Comparison of ENCODE assay signal across 26 cellular contexts in genomic region chr16:31414706-31415105, GRCh38. TPM values are rescaled to one million over a fixed set of nuclear protein-coding genes. Genes with fewer than 3 reads are reported as not detected.
A peak's percentile ranks its signal among the peaks of the same experiment; 100 is the strongest.
DNase-seq lines count a peak whose midpoint lies in the region; ATAC-seq and TF ChIP-seq lines count a peak whose summit lies in the region.
"Had no signal": no experiment of that assay in that cellular context is flagged by ENCODE, and none has a peak within 500 bp of the region (broad histone marks: within the 10 kb centered on the region; RNA-seq: fewer than 3 reads in every experiment).

No MANE protein-coding gene starts in this region.

- peaks cover 6% of the 10 kb centered on the region for H3K9me3 Mint-ChIP-seq in activated CD4-positive, alpha-beta memory T cell treated with anti-CD3 and anti-CD28 coated beads, Interleukin-2, amount 10 ng/mL, durations not matched to agents 7 days and 5 days
- no peaks in the 10 kb centered on the region for H3K9me3 Mint-ChIP-seq in activated CD4-positive, alpha-beta memory T cell treated with anti-CD3 and anti-CD28 coated beads for 36 hours
- H3K9me3 Mint-ChIP-seq in activated CD8-positive, alpha-beta T cell treated with anti-CD3 and anti-CD28 coated beads for 36 hours: no peaks in the 10 kb centered on the region
- peaks cover 0 to 2% (median 0%) of the 10 kb centered on the region in 6 donors for H3K9me3 Mint-ChIP-seq in immature natural killer cell

- TF ChIP-seq POLR2A in transverse colon (IDR thresholded peaks at IDR 0.05): no peak

- peaks cover 34% of the 10 kb centered on the region for H3K4me1 Mint-ChIP-seq in activated CD4-positive, alpha-beta memory T cell treated with anti-CD3 and anti-CD28 coated beads, Interleukin-2, amount 10 ng/mL, durations not matched to agents 7 days and 5 days
- H3K4me1 Mint-ChIP-seq in activated CD4-positive, alpha-beta memory T cell treated with anti-CD3 and anti-CD28 coated beads for 36 hours (ENCODE audit: low read depth): no peaks in the 10 kb centered on the region
- peaks cover 9% of the 10 kb centered on the region for H3K4me1 Mint-ChIP-seq in activated CD8-positive, alpha-beta T cell treated with anti-CD3 and anti-CD28 coated beads for 36 hours (ENCODE audit: low read depth)
- H3K4me1 Mint-ChIP-seq in immature natural killer cell: peaks cover 58 to 59% of the 10 kb centered on the region in 2 donors

- peak overlapping the region; percentile 37 for H3K27ac Mint-ChIP-seq in activated CD4-positive, alpha-beta memory T cell treated with anti-CD3 and anti-CD28 coated beads, Interleukin-2, amount 10 ng/mL, durations not matched to agents 7 days and 5 days
- H3K27ac Mint-ChIP-seq in activated CD4-positive, alpha-beta memory T cell treated with anti-CD3 and anti-CD28 coated beads for 36 hours: no peak overlapping the region
- no peak overlapping the region for H3K27ac Mint-ChIP-seq in activated CD8-positive, alpha-beta T cell treated with anti-CD3 and anti-CD28 coated beads for 36 hours
- peak overlapping the region; percentile 17 to 74 (median 48) for H3K27ac Mint-ChIP-seq in immature natural killer cell
- H3K27ac Mint-ChIP-seq: CD4-positive, alpha-beta memory T cell had no signal

- peak; percentile 62 for DNase-seq in activated CD4-positive, alpha-beta memory T cell treated with anti-CD3 and anti-CD28 coated beads, Interleukin-2, amount 10 ng/mL, durations not matched to agents 7 days and 5 days
- no peak for DNase-seq in activated CD4-positive, alpha-beta memory T cell treated with anti-CD3 and anti-CD28 coated beads for 36 hours
- DNase-seq in activated CD8-positive, alpha-beta T cell treated with anti-CD3 and anti-CD28 coated beads for 36 hours: peak; percentile 35
- peak; percentile 64 to 69 (median 67) for DNase-seq in immature natural killer cell
- peak; percentile 23 for DNase-seq in transverse colon
- no peak for DNase-seq in SW 1271 (lab: John Stamatoyannopoulos, UW)
- DNase-seq in stimulated activated CD4-positive, alpha-beta T cell treated with anti-CD3 and anti-CD28 coated beads, Interleukin-4, amount 100 ng/mL, for 1 hour: no peak
- DNase-seq: Calu3; CD4-positive, alpha-beta memory T cell; DMS153; IMR-90; NCI-H1105; NCI-H146; NCI-H2029; NCI-H2227 treated with DMSO at 0.1 percent for 48 hours; NCI-H510A; NCI-H748 treated with DMSO at 0.1 percent for 48 hours; NK-92 treated with Interleukin-12 subunit alpha and Interleukin-12 subunit beta, amount 100 ng/mL, for 24 hours; SIG-M5 had no signal

- no peak for TF ChIP-seq EP300 in transverse colon (IDR thresholded peaks at IDR 0.05; ENCODE audit: low read depth)

- no peaks in the 10 kb centered on the region for H3K36me3 ChIP-seq in transverse colon
- H3K36me3 ChIP-seq: BLaER1 treated with 17β-estradiol and CSF1 and Interleukin-3, amounts not matched to agents 10 nM and 100 nM had no signal

- H3K4me3 ChIP-seq in transverse colon: no peak overlapping the region
- H3K4me3 ChIP-seq: BLaER1 treated with 17β-estradiol and CSF1 and Interleukin-3, amounts not matched to agents 10 nM and 100 nM had no signal

- peaks cover 4% of the 10 kb centered on the region for H3K27me3 ChIP-seq in transverse colon
- H3K27me3 ChIP-seq: BLaER1 treated with 17β-estradiol and CSF1 and Interleukin-3, amounts not matched to agents 10 nM and 100 nM had no signal

- no peaks in the 10 kb centered on the region for H3K4me1 ChIP-seq in transverse colon

- 43 to 73% methylated on average over 2 to 4 of the region's 4 CpGs for WGBS in transverse colon (ENCODE audit: low coverage in 1 of 2), 2 donors

- POLR2A ChIA-PET in activated CD4-positive, alpha-beta memory T cell treated with anti-CD3 and anti-CD28 coated beads, Interleukin-2, amount 10 ng/mL, durations not matched to agents 7 days and 5 days (lab: Charles Lee): no interaction called here
- POLR2A ChIA-PET in activated CD4-positive, alpha-beta memory T cell treated with anti-CD3 and anti-CD28 coated beads for 36 hours (lab: Charles Lee): interaction anchor here (0.6 kb wide), 1 partner anchor 38 kb away, joined by 3 read pairs; no protein-coding TSS in a partner anchor
- POLR2A ChIA-PET in activated CD8-positive, alpha-beta T cell treated with anti-CD3 and anti-CD28 coated beads for 36 hours (lab: Charles Lee): interaction anchor here (0.8 kb wide), 1 partner anchor 25 kb away, joined by 3 read pairs; no protein-coding TSS in a partner anchor

- H3K4me3 Mint-ChIP-seq in activated CD4-positive, alpha-beta memory T cell treated with anti-CD3 and anti-CD28 coated beads, Interleukin-2, amount 10 ng/mL, durations not matched to agents 7 days and 5 days: no peak overlapping the region
- H3K4me3 Mint-ChIP-seq in activated CD4-positive, alpha-beta memory T cell treated with anti-CD3 and anti-CD28 coated beads for 36 hours: no peak overlapping the region
- no peak overlapping the region for H3K4me3 Mint-ChIP-seq in activated CD8-positive, alpha-beta T cell treated with anti-CD3 and anti-CD28 coated beads for 36 hours
- H3K4me3 Mint-ChIP-seq in immature natural killer cell: peak overlapping the region; percentile 64 to 80 (median 76)
- H3K4me3 Mint-ChIP-seq: CD4-positive, alpha-beta memory T cell had no signal

- H3K36me3 Mint-ChIP-seq in activated CD4-positive, alpha-beta memory T cell treated with anti-CD3 and anti-CD28 coated beads, Interleukin-2, amount 10 ng/mL, durations not matched to agents 7 days and 5 days (ENCODE audit: low read depth): no peaks in the 10 kb centered on the region
- no peaks in the 10 kb centered on the region for H3K36me3 Mint-ChIP-seq in activated CD4-positive, alpha-beta memory T cell treated with anti-CD3 and anti-CD28 coated beads for 36 hours
- H3K36me3 Mint-ChIP-seq in activated CD8-positive, alpha-beta T cell treated with anti-CD3 and anti-CD28 coated beads for 36 hours (ENCODE audit: low read depth): no peaks in the 10 kb centered on the region
- H3K36me3 Mint-ChIP-seq in immature natural killer cell: no peaks in the 10 kb centered on the region
- H3K36me3 Mint-ChIP-seq: CD4-positive, alpha-beta memory T cell had no signal

- H3K9me3 ChIP-seq in transverse colon: no peaks in the 10 kb centered on the region

- intact Hi-C loops in activated CD4-positive, alpha-beta memory T cell treated with anti-CD3 and anti-CD28 coated beads for 36 hours (cut with micrococcal nuclease): no loop called here
- intact Hi-C loops in activated CD8-positive, alpha-beta T cell treated with anti-CD3 and anti-CD28 coated beads for 36 hours (cut with micrococcal nuclease): no loop called here
- intact Hi-C loops in transverse colon (cut with DNase I; ENCODE audit: low total_unique reads): loop anchor here (5.0 kb wide), 1 partner anchor 652 kb away; the partner anchor contains the start of genes CFAP119 and RNF40

- CTCF ChIA-PET in activated CD4-positive, alpha-beta memory T cell treated with anti-CD3 and anti-CD28 coated beads, Interleukin-2, amount 10 ng/mL, durations not matched to agents 7 days and 5 days (lab: Charles Lee): no interaction called here
- CTCF ChIA-PET in activated CD4-positive, alpha-beta memory T cell treated with anti-CD3 and anti-CD28 coated beads for 36 hours (lab: Charles Lee): no interaction called here
- CTCF ChIA-PET in activated CD8-positive, alpha-beta T cell treated with anti-CD3 and anti-CD28 coated beads for 36 hours (lab: Charles Lee): no interaction called here

- TF ChIP-seq CTCF in activated CD8-positive, alpha-beta T cell treated with anti-CD3 and anti-CD28 coated beads for 36 hours (IDR thresholded peaks at IDR 0.05): no peak
- no peak for TF ChIP-seq CTCF in transverse colon (IDR thresholded peaks at IDR 0.05)

- no peak overlapping the region for H3K27ac ChIP-seq in transverse colon
- H3K27ac ChIP-seq: 22Rv1; BLaER1 treated with 17β-estradiol and CSF1 and Interleukin-3, amounts not matched to agents 10 nM and 100 nM had no signal

- H3K27me3 Mint-ChIP-seq in activated CD4-positive, alpha-beta memory T cell treated with anti-CD3 and anti-CD28 coated beads, Interleukin-2, amount 10 ng/mL, durations not matched to agents 7 days and 5 days: peaks cover 24% of the 10 kb centered on the region
- peaks cover 5% of the 10 kb centered on the region for H3K27me3 Mint-ChIP-seq in activated CD4-positive, alpha-beta memory T cell treated with anti-CD3 and anti-CD28 coated beads for 36 hours
- peaks cover 7% of the 10 kb centered on the region for H3K27me3 Mint-ChIP-seq in activated CD8-positive, alpha-beta T cell treated with anti-CD3 and anti-CD28 coated beads for 36 hours
- H3K27me3 Mint-ChIP-seq in immature natural killer cell (ENCODE audit: low read depth in 3 of 3): peaks cover 0 to 9% (median 5%) of the 10 kb centered on the region in 3 donors

- in situ Hi-C loops in transverse colon (cut with MboI; ENCODE audit: low pct_ligation_motif_present in 1 of 4, low pct_unique_long_range_greater_than_20kb in 1 of 4, low sequenced_read_pairs in 3 of 4): no loop called here

- ATAC-seq in activated CD8-positive, alpha-beta T cell treated with anti-CD3 and anti-CD28 coated beads for 36 hours: peak; percentile 53
- no peak for ATAC-seq in GM21723 (IDR thresholded peaks at IDR 0.05; ENCODE audit: unreplicated experiment)
- ATAC-seq: HCT116, Panc1 had no signal

RNA-seq across cellular contexts. Expression of gene COX6A2, which starts 13.5 kb away (rescaled TPM):
- total RNA-seq in activated CD4-positive, alpha-beta memory T cell treated with anti-CD3 and anti-CD28 coated beads, Interleukin-2, amount 10 ng/mL, durations not matched to agents 7 days and 5 days: not detected
- not detected for total RNA-seq in activated CD4-positive, alpha-beta memory T cell treated with anti-CD3 and anti-CD28 coated beads for 36 hours
- not detected for total RNA-seq in activated CD8-positive, alpha-beta T cell treated with anti-CD3 and anti-CD28 coated beads for 36 hours
- 1 to 10 TPM in 2 of 3 donors, not detected in 1; 1.5 to 1.8 TPM for polyA plus RNA-seq in immature natural killer cell
- not detected for total RNA-seq in transverse colon
- total RNA-seq: Calu3; CD4-positive, alpha-beta memory T cell; G401; H1; IMR-90 had no signal
- polyA plus RNA-seq: CD4-positive, alpha-beta memory T cell; IMR-90 had no signal

RNA-seq across cellular contexts. Expression of gene ITGAD, which starts 21.6 kb away (rescaled TPM):
- not detected for total RNA-seq in activated CD4-positive, alpha-beta memory T cell treated with anti-CD3 and anti-CD28 coated beads, Interleukin-2, amount 10 ng/mL, durations not matched to agents 7 days and 5 days
- total RNA-seq in activated CD4-positive, alpha-beta memory T cell treated with anti-CD3 and anti-CD28 coated beads for 36 hours: not detected
- total RNA-seq in activated CD8-positive, alpha-beta T cell treated with anti-CD3 and anti-CD28 coated beads for 36 hours: not detected
- under 1 TPM in 2 of 3 donors, not detected in 1; 0.27 to 0.47 TPM for polyA plus RNA-seq in immature natural killer cell
- under 1 TPM in 1 of 4 donors, not detected in 3; 0.75 TPM for total RNA-seq in transverse colon
- total RNA-seq: Calu3; CD4-positive, alpha-beta memory T cell; G401; H1; IMR-90 had no signal
- polyA plus RNA-seq: IMR-90 had no signal

RNA-seq across cellular contexts. Expression of gene ZNF843, which starts 27.9 kb away (rescaled TPM):
- total RNA-seq in activated CD4-positive, alpha-beta memory T cell treated with anti-CD3 and anti-CD28 coated beads, Interleukin-2, amount 10 ng/mL, durations not matched to agents 7 days and 5 days: under 1 TPM in 1 of 2 experiments, not detected in 1; 0.13 TPM
- under 1 TPM; 0.17 to 0.19 TPM for total RNA-seq in activated CD4-positive, alpha-beta memory T cell treated with anti-CD3 and anti-CD28 coated beads for 36 hours
- not detected for total RNA-seq in activated CD8-positive, alpha-beta T cell treated with anti-CD3 and anti-CD28 coated beads for 36 hours
- under 1 TPM in 2 of 3 donors, not detected in 1; 0.10 to 0.17 TPM for polyA plus RNA-seq in immature natural killer cell
- total RNA-seq in transverse colon: under 1 TPM in 2 of 4 donors, not detected in 2; 0.14 to 0.79 TPM
- total RNA-seq: Calu3 had no signal
- polyA plus RNA-seq: CD4-positive, alpha-beta memory T cell had no signal

RNA-seq across cellular contexts. Expression of gene ARMC5, which starts 44.6 kb away (rescaled TPM):
- 10 to 100 TPM; 10.1 to 12.0 TPM for total RNA-seq in activated CD4-positive, alpha-beta memory T cell treated with anti-CD3 and anti-CD28 coated beads, Interleukin-2, amount 10 ng/mL, durations not matched to agents 7 days and 5 days
- total RNA-seq in activated CD4-positive, alpha-beta memory T cell treated with anti-CD3 and anti-CD28 coated beads for 36 hours: 1 to 10 TPM; 5.5 to 6.4 TPM
- 10 to 100 TPM in 1 of 2 experiments, 1 to 10 TPM in 1; 8.2 to 10.0 TPM for total RNA-seq in activated CD8-positive, alpha-beta T cell treated with anti-CD3 and anti-CD28 coated beads for 36 hours
- 10 to 100 TPM; 11.1 to 16.2 (median 14.2) TPM for polyA plus RNA-seq in immature natural killer cell
- 10 to 100 TPM in 1 of 4 donors, 1 to 10 TPM in 3; 3.2 to 17.6 (median 8.4) TPM for total RNA-seq in transverse colon

RNA-seq across cellular contexts. Expression of gene TGFB1I1, which starts 57.2 kb away (rescaled TPM):
- under 1 TPM; 0.25 to 0.38 TPM for total RNA-seq in activated CD4-positive, alpha-beta memory T cell treated with anti-CD3 and anti-CD28 coated beads, Interleukin-2, amount 10 ng/mL, durations not matched to agents 7 days and 5 days
- total RNA-seq in activated CD4-positive, alpha-beta memory T cell treated with anti-CD3 and anti-CD28 coated beads for 36 hours: 1 to 10 TPM in 1 of 2 experiments, under 1 TPM in 1; 0.80 to 1.1 TPM
- 1 to 10 TPM in 1 of 2 experiments, under 1 TPM in 1; 0.92 to 1.2 TPM for total RNA-seq in activated CD8-positive, alpha-beta T cell treated with anti-CD3 and anti-CD28 coated beads for 36 hours
- under 1 TPM in 2 of 3 donors, not detected in 1; 0.32 to 0.53 TPM for polyA plus RNA-seq in immature natural killer cell
- total RNA-seq in transverse colon: 100 to 1,000 TPM in 1 of 4 donors, 10 to 100 TPM in 3; 43.0 to 102 (median 61.4) TPM

Comparison
In these comparisons a context has a peak if more than half of its experiments do, and no peak if none do; other contexts are left out.
1. DNase-seq: peak in activated CD4-positive, alpha-beta memory T cell treated with anti-CD3 and anti-CD28 coated beads, Interleukin-2, amount 10 ng/mL, durations not matched to agents 7 days and 5 days (single experiment), activated CD8-positive, alpha-beta T cell treated with anti-CD3 and anti-CD28 coated beads for 36 hours (single experiment), immature natural killer cell (3 of 3) and transverse colon (single experiment); none in activated CD4-positive, alpha-beta memory T cell treated with anti-CD3 and anti-CD28 coated beads for 36 hours (single experiment), SW 1271 (0 of 2) and stimulated activated CD4-positive, alpha-beta T cell treated with anti-CD3 and anti-CD28 coated beads, Interleukin-4, amount 100 ng/mL, for 1 hour (single experiment).
2. H3K27ac Mint-ChIP-seq: peak in activated CD4-positive, alpha-beta memory T cell treated with anti-CD3 and anti-CD28 coated beads, Interleukin-2, amount 10 ng/mL, durations not matched to agents 7 days and 5 days (single experiment) and immature natural killer cell (6 of 6); none in activated CD4-positive, alpha-beta memory T cell treated with anti-CD3 and anti-CD28 coated beads for 36 hours (single experiment) and activated CD8-positive, alpha-beta T cell treated with anti-CD3 and anti-CD28 coated beads for 36 hours (single experiment).
3. H3K4me3 Mint-ChIP-seq: peak in immature natural killer cell (5 of 5); none in activated CD4-positive, alpha-beta memory T cell treated with anti-CD3 and anti-CD28 coated beads, Interleukin-2, amount 10 ng/mL, durations not matched to agents 7 days and 5 days (single experiment), activated CD4-positive, alpha-beta memory T cell treated with anti-CD3 and anti-CD28 coated beads for 36 hours (single experiment) and activated CD8-positive, alpha-beta T cell treated with anti-CD3 and anti-CD28 coated beads for 36 hours (single experiment).